Comparison of ENCODE assay signal across 1 cellular context in genomic region chr14:79581912-79582576, GRCh38.
TF ChIP-seq lines count a peak whose summit lies in the region.

No MANE protein-coding gene starts in this region.

TF ChIP-seq in SK-N-SH treated with all-trans-retinoic acid at 6 μM for 48 hours, 23 proteins besides CTCF, POLR2A, EP300 and RAD21 (continued from another document):
- TF ChIP-seq ZFP30 (CRISPR knock-in tag; IDR thresholded peaks at IDR 0.05), result no peak
- TF ChIP-seq SNAI2 (CRISPR knock-in tag; IDR thresholded peaks at IDR 0.05), result no peak
- TF ChIP-seq TOX (CRISPR knock-in tag; IDR thresholded peaks at IDR 0.05; ENCODE audit: borderline replicate concordance), result no peak
- no peak for TF ChIP-seq BACH2 (CRISPR knock-in tag; IDR thresholded peaks at IDR 0.05; ENCODE audit: borderline replicate concordance)
- no peak for TF ChIP-seq GLIS3 (CRISPR knock-in tag; IDR thresholded peaks at IDR 0.05)
- TF ChIP-seq CSDC2 (CRISPR knock-in tag; IDR thresholded peaks at IDR 0.05), result no peak
- no peak for TF ChIP-seq ZNF70 (CRISPR knock-in tag; IDR thresholded peaks at IDR 0.05)
- no peak for TF ChIP-seq ZC3H10 (CRISPR knock-in tag; IDR thresholded peaks at IDR 0.05)
- TF ChIP-seq ZFP3 (CRISPR knock-in tag; IDR thresholded peaks at IDR 0.05), result no peak
- TF ChIP-seq ZNF8 (CRISPR knock-in tag; IDR thresholded peaks at IDR 0.05), result no peak
- TF ChIP-seq ZNF565 (CRISPR knock-in tag; conservative IDR thresholded peaks at IDR 0.05; ENCODE audit: low read depth), result no peak
- no peak for TF ChIP-seq ARNTL (CRISPR knock-in tag; IDR thresholded peaks at IDR 0.05; ENCODE audit: borderline replicate concordance, low read depth)
